8 cellular contexts compared by ENCODE assay signal in genomic region chr1:201113451-201114244, GRCh38. TPM values are rescaled to one million over a fixed set of nuclear protein-coding genes. Genes with fewer than 3 reads are reported as not detected.
DNase-seq lines count a peak whose midpoint lies in the region; ATAC-seq and TF ChIP-seq lines count a peak whose summit lies in the region.

No MANE protein-coding gene starts in this region.

- peaks cover 47% of the 10 kb centered on the region for H3K27me3 Mint-ChIP-seq in HFFc6 (ENCODE audit: insufficient read depth)
- no peaks in the 10 kb centered on the region for H3K27me3 Mint-ChIP-seq in naive thymus-derived CD8-positive, alpha-beta T cell

- H3K4me3 Mint-ChIP-seq in HFFc6: peak overlapping the region; percentile 80
- H3K4me3 Mint-ChIP-seq in naive thymus-derived CD8-positive, alpha-beta T cell: peak overlapping the region; percentile 84 to 95 (median 94)

- H3K27me3 ChIP-seq in AG04450 (ENCODE audit: control insufficient read depth, insufficient read depth, low read length): peaks cover 42% of the 10 kb centered on the region
- no peaks in the 10 kb centered on the region for H3K27me3 ChIP-seq in body of pancreas
- no peaks in the 10 kb centered on the region for H3K27me3 ChIP-seq in adrenal gland

- CTCF ChIA-PET in AG04450 (lab: Charles Lee): interaction anchor here (0.7 to 4.6 kb wide), 10 partner anchors 12 to 555 kb away, joined by 3 to 64 read pairs (median 5); no protein-coding TSS in a partner anchor

- H3K4me3 ChIP-seq in AG04450 (ENCODE audit: low read depth, low read length): peak overlapping the region; percentile 35
- H3K4me3 ChIP-seq in body of pancreas: no peak overlapping the region
- H3K4me3 ChIP-seq in adrenal gland: peak overlapping the region in 2 of 4 donors; percentile 41 to 79

- ATAC-seq in body of pancreas (no peak), HG03196 (IDR thresholded peaks at IDR 0.05; ENCODE audit: unreplicated experiment) (no peak), HG02571 (IDR thresholded peaks at IDR 0.05; ENCODE audit: unreplicated experiment) (no peak), HG03432 (IDR thresholded peaks at IDR 0.05; ENCODE audit: unreplicated experiment) (no peak)
- ATAC-seq in naive thymus-derived CD8-positive, alpha-beta T cell: no peak

- no peak for TF ChIP-seq POLR2A in body of pancreas (IDR thresholded peaks at IDR 0.05)
- no peak for TF ChIP-seq POLR2A in adrenal gland (IDR thresholded peaks at IDR 0.05)

- H3K27ac Mint-ChIP-seq in HFFc6: no peak overlapping the region
- H3K27ac Mint-ChIP-seq in naive thymus-derived CD8-positive, alpha-beta T cell: peak overlapping the region; percentile 79 to 95 (median 90)

- H3K4me1 ChIP-seq in body of pancreas (peaks cover 16% of the 10 kb centered on the region), adrenal gland (replicated peaks in 1 of 2) (peaks cover 0 to 3% of the 10 kb centered on the region in 2 donors)

- intact Hi-C loops in body of pancreas (cut with DNase I): no loop called here
- intact Hi-C loops in adrenal gland (cut with DNase I): loop anchor here in 1 of 2 donors (10.0 kb wide), 1 partner anchor 71 kb away; no protein-coding TSS in a partner anchor

- no peaks in the 10 kb centered on the region; the same call in 1 of the 2 replicates for H3K9me3 ChIP-seq in AG04450 (ENCODE audit: control insufficient read depth, insufficient read depth, low read length)
- no peaks in the 10 kb centered on the region for H3K9me3 ChIP-seq in body of pancreas
- H3K9me3 ChIP-seq in adrenal gland (replicated peaks in 1 of 3): no peaks in the 10 kb centered on the region

- POLR2A ChIA-PET in AG04450 (lab: Yijun Ruan, JAX): no interaction called here
- POLR2A ChIA-PET in naive thymus-derived CD8-positive, alpha-beta T cell (lab: Charles Lee): interaction anchor here (0.7 to 1.7 kb wide), 7 partner anchors 12 to 144 kb away, joined by 3 to 10 read pairs (median 5); partner anchors contain the start of gene TMEM9

- no peak for TF ChIP-seq CTCF in AG04450 (IDR thresholded peaks at IDR 0.05; ENCODE audit: low read depth, low read length)
- no peak for TF ChIP-seq CTCF in HFFc6 (IDR thresholded peaks at IDR 0.05)
- no peak for TF ChIP-seq CTCF in body of pancreas (IDR thresholded peaks at IDR 0.05)
- TF ChIP-seq CTCF in adrenal gland (IDR thresholded peaks at IDR 0.05): no peak

- 28 to 29% methylated on average over 17 of the region's 17 CpGs for WGBS in body of pancreas, 2 donors
- 35 to 42% (median 37%) methylated on average over 15 to 17 of the region's 17 CpGs for WGBS in adrenal gland, 4 donors

- H3K27ac ChIP-seq in AG04450 (ENCODE audit: low read depth, low read length) (no peak overlapping the region), body of pancreas (peak overlapping the region in 3 of 4 donors; percentile 5 to 89 (median 65)), adrenal gland (peak overlapping the region in 1 of 5 donors; percentile 74)

- no peaks in the 10 kb centered on the region for H3K4me1 Mint-ChIP-seq in HFFc6 (ENCODE audit: low read depth)
- H3K4me1 Mint-ChIP-seq in naive thymus-derived CD8-positive, alpha-beta T cell: peaks cover 9 to 26% (median 15%) of the 10 kb centered on the region in 4 donors

- no peaks in the 10 kb centered on the region for H3K9me3 Mint-ChIP-seq in HFFc6
- H3K9me3 Mint-ChIP-seq in naive thymus-derived CD8-positive, alpha-beta T cell: no peaks in the 10 kb centered on the region

- H3K36me3 ChIP-seq in body of pancreas (replicated peaks in 1 of 2; ENCODE audit: insufficient read depth in 1 of 2, low read depth in 2 of 2): no peaks in the 10 kb centered on the region
- H3K36me3 ChIP-seq in adrenal gland (replicated peaks in 1 of 2): no peaks in the 10 kb centered on the region

- no peaks in the 10 kb centered on the region for H3K36me3 Mint-ChIP-seq in HFFc6 (ENCODE audit: low read depth)
- no peaks in the 10 kb centered on the region for H3K36me3 Mint-ChIP-seq in naive thymus-derived CD8-positive, alpha-beta T cell

- DNase-seq in AG04450 (ENCODE audit: low read depth, low spot score) (no peak), HFFc6 (no peak), body of pancreas (no peak), adrenal gland (no peak)
- DNase-seq in naive thymus-derived CD8-positive, alpha-beta T cell: peak in 1 of 10 donors; percentile 4

RNA-seq across cellular contexts. Expression of gene CACNA1S, which starts 1.4 kb away (rescaled TPM):
- polyA plus RNA-seq in AG04450 (2011; rRNA removed) (not detected in 2 replicates), adrenal gland (not detected)
- not detected in 2 replicates for polyA minus RNA-seq in AG04450 (2011; rRNA and poly(A)+ RNA removed)
- not detected for total RNA-seq in HFFc6 (2021; fragmentation: NEBNext Ultra II Directional; extraction: Animal tissue kit (Norgen Biotek cat#: 25700))
- total RNA-seq in body of pancreas (under 1 TPM in 1 of 2 donors, not detected in 1; under 0.01 TPM), adrenal gland (under 1 TPM in 1 of 8 donors, not detected in 7; 0.07 TPM)
- total RNA-seq in naive thymus-derived CD8-positive, alpha-beta T cell: not detected
- not detected for polyA plus RNA-seq in naive thymus-derived CD8-positive, alpha-beta T cell

RNA-seq across cellular contexts. Expression of gene ASCL5, which starts 13.3 kb away (rescaled TPM):
- not detected in 2 replicates for polyA plus RNA-seq in AG04450 (2011; rRNA removed)
- not detected in 2 replicates for polyA minus RNA-seq in AG04450 (2011; rRNA and poly(A)+ RNA removed)
- total RNA-seq in HFFc6 (2021; fragmentation: NEBNext Ultra II Directional; extraction: Animal tissue kit (Norgen Biotek cat#: 25700)): not detected
- total RNA-seq in body of pancreas: 1 to 10 TPM; 1.0 to 4.6 TPM
- under 1 TPM in 1 of 2 experiments, not detected in 1; 0.27 TPM for total RNA-seq in naive thymus-derived CD8-positive, alpha-beta T cell
- polyA plus RNA-seq in naive thymus-derived CD8-positive, alpha-beta T cell: under 1 TPM in 1 of 3 donors, not detected in 2; 0.08 TPM
- not detected for total RNA-seq in adrenal gland
- polyA plus RNA-seq in adrenal gland: under 1 TPM in 1 of 3 donors, not detected in 2; 0.10 TPM

RNA-seq across cellular contexts. Expression of gene TMEM9, which starts 40.6 kb away (rescaled TPM):
- 81.7 and 103 TPM in 2 replicates for polyA plus RNA-seq in AG04450 (2011; rRNA removed)
- polyA minus RNA-seq in AG04450 (2011; rRNA and poly(A)+ RNA removed): 54.5 and 72.0 TPM in 2 replicates
- total RNA-seq in HFFc6 (2021; fragmentation: NEBNext Ultra II Directional; extraction: Animal tissue kit (Norgen Biotek cat#: 25700)): 10 to 100 TPM; 60.3 to 72.7 (median 64.9) TPM
- total RNA-seq in body of pancreas: 10 to 100 TPM; 56.6 to 70.5 TPM
- 10 to 100 TPM; 23.7 to 26.9 TPM for total RNA-seq in naive thymus-derived CD8-positive, alpha-beta T cell
- 10 to 100 TPM; 30.6 to 43.2 (median 40.9) TPM for polyA plus RNA-seq in naive thymus-derived CD8-positive, alpha-beta T cell
- total RNA-seq in adrenal gland: 100 to 1,000 TPM in 7 of 8 donors, 10 to 100 TPM in 1; 99.0 to 219 (median 133) TPM
- polyA plus RNA-seq in adrenal gland: 100 to 1,000 TPM in 2 of 3 donors, 10 to 100 TPM in 1; 78.5 to 115 (median 100) TPM
